Comparison of ENCODE assay signal across 9 cellular contexts in the genomic region with DNA sequence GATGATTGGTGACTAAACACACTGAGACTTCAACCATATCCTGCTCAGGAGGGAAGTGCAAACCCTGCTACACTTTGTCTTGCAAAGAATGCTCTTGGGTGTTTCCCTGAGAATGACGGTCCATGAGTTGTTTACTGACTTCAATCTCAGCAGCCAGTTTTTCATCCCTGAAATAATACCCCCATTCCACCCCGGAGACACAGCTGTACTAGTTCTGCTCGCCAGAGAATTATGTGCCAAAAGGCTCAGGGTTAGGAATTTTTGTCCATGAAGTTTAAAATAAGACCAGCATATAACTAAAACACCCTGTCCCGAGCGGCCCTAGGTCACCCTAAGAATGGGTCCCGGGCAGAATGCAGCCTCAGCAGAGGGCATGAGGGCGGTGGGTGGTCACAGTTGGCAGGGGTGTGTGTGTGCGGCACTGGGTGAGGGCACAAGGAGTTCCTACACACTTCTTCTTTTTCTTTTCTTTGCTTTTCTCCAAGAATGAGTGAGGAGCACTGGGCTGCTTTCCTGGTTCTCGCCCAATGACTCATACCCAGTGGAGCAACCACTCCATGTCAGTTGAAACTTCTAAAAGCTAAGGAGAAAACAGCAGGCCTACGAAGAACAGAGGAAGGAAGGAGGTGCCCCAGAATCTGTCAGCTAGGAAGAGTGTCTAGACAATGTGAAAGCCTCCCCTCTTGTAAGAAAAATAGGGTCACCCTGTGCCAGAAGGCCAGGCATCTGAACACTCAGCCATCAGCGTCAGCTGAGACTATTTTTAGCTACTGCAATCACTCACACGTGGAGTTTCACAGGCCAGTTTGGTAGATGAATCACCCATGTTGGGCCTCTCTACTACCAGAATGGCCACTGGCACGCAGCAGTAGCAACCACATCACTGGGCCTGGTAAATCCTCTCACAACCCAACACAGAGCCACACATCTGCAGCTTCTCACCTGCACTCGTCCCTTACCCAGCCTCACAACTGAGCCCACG.
DNase-seq lines count a peak whose midpoint lies in the region; ATAC-seq and TF ChIP-seq lines count a peak whose summit lies in the region.
"Had no signal": no experiment of that assay in that cellular context is flagged by ENCODE, and none has a peak within 500 bp of the region (broad histone marks: within the 10 kb centered on the region; RNA-seq: fewer than 3 reads in every experiment).

No MANE protein-coding gene starts in this region.

- peak overlapping the region; percentile 91 to 97 (median 92) for H3K27ac ChIP-seq in gastrocnemius medialis
- H3K27ac ChIP-seq: VCaP had no signal

- in situ Hi-C loops in gastrocnemius medialis (cut with MboI; ENCODE audit: low sequenced_read_pairs in 4 of 4), result no loop called here

- peaks cover 47 to 48% of the 10 kb centered on the region in 2 donors for H3K4me1 ChIP-seq in gastrocnemius medialis

- H3K27me3 ChIP-seq in gastrocnemius medialis, result no peaks in the 10 kb centered on the region

- intact Hi-C loops in gastrocnemius medialis (cut with DNase I; ENCODE audit: low total_unique reads), result no loop called here

- peak; percentile 98 for ATAC-seq in GM18907 (IDR thresholded peaks at IDR 0.05; ENCODE audit: unreplicated experiment)
- peak; percentile 94 for ATAC-seq in HG02973 (IDR thresholded peaks at IDR 0.05; ENCODE audit: unreplicated experiment)
- peak; percentile 96 for ATAC-seq in gastrocnemius medialis
- ATAC-seq in activated CD4-positive, CD25-positive, alpha-beta regulatory T cell treated with anti-CD3 and anti-CD28 coated beads, Interleukin-2, amount 50 U/mL, for 24 hours, result no peak

- H3K4me3 ChIP-seq in fibroblast of the aortic adventitia (ENCODE audit: low read depth, low read length), result peak overlapping the region; percentile 29
- peak overlapping the region; percentile 2 to 32 (median 9) for H3K4me3 ChIP-seq in gastrocnemius medialis

- no peaks in the 10 kb centered on the region for H3K9me3 ChIP-seq in gastrocnemius medialis

- DNase-seq in RPMI7951 (ENCODE audit: low read depth) (peak; percentile 98), fibroblast of the aortic adventitia (ENCODE audit: low read depth) (peak; percentile 100), gastrocnemius medialis (peak; percentile 76 to 82), mesenteric fat pad (ENCODE audit: low spot score) (no peak), SHP77 (lab: John Stamatoyannopoulos, UW) (no peak)

- peak; percentile 21 to 54 for TF ChIP-seq POLR2A in gastrocnemius medialis (IDR thresholded peaks at IDR 0.05)

- TF ChIP-seq CTCF in fibroblast of the aortic adventitia (IDR thresholded peaks at IDR 0.05; ENCODE audit: insufficient read depth, low read length), result no peak
- TF ChIP-seq CTCF in gastrocnemius medialis (IDR thresholded peaks at IDR 0.05 in 4 of 5, conservative IDR thresholded peaks at IDR 0.05 in 1 of 5), result no peak

- H3K36me3 ChIP-seq in gastrocnemius medialis, result peaks cover 0 to 17% of the 10 kb centered on the region in 2 donors

Comparison
In these comparisons a context has a peak if more than half of its experiments do, and no peak if none do; other contexts are left out.
1. ATAC-seq: peak in GM18907 (single experiment), HG02973 (single experiment) and gastrocnemius medialis (2 of 2); none in activated CD4-positive, CD25-positive, alpha-beta regulatory T cell treated with anti-CD3 and anti-CD28 coated beads, Interleukin-2, amount 50 U/mL, for 24 hours (0 of 2).
2. DNase-seq: peak in RPMI7951 (single experiment), fibroblast of the aortic adventitia (single experiment) and gastrocnemius medialis (2 of 2); none in mesenteric fat pad (single experiment) and SHP77 (0 of 2).